In the genomic region with DNA sequence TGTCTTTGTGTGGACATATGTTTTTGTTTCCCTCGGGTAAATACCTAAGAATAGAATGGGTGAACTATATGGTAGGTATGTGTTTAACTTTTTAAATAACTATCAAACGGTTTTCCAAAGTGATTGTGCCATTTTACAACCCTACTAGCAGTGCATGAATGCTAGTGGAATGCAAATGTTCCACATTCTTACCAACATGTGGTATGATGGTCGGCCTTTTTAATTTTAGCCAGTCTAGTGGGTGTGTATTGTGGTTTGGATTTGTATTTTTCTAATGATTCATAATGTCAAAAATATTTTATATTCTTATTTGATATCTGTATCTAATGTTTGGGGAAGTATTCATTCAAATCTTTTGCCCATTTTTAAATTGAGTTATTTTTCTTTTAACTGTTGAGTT, we compare ENCODE assay signal across 17 cellular contexts.
DNase-seq lines count a peak whose midpoint lies in the region; ATAC-seq, FAIRE-seq and TF ChIP-seq lines count a peak whose summit lies in the region.
"Had no signal": no experiment of that assay in that cellular context is flagged by ENCODE, and none has a peak within 500 bp of the region (broad histone marks: within the 10 kb centered on the region; RNA-seq: fewer than 3 reads in every experiment).

No MANE protein-coding gene starts in this region.

- H3K9ac ChIP-seq in keratinocyte (ENCODE audit: control insufficient read depth, extremely low read depth, insufficient read depth, low read length): no peak overlapping the region

- no peaks in the 10 kb centered on the region for H3K9me2 ChIP-seq in hepatocyte (replicated peaks; ENCODE audit: insufficient read depth)

- in situ Hi-C loops in brain microvascular endothelial cell (cut with HindIII; ENCODE audit: low pct_ligation_motif_present, low sequenced_read_pairs): no loop called here

- no peaks in the 10 kb centered on the region for H3K9me3 ChIP-seq in keratinocyte (ENCODE audit: control insufficient read depth, low read depth, low read length)
- no peaks in the 10 kb centered on the region for H3K9me3 ChIP-seq in hepatocyte (ENCODE audit: low read depth)
- no peaks in the 10 kb centered on the region for H3K9me3 ChIP-seq in small intestine (ENCODE audit: control insufficient read depth, low read depth)
- H3K9me3 ChIP-seq: tibial artery had no signal

- no peak for ATAC-seq in esophagus mucosa
- ATAC-seq: GM23338 had no signal

- no peaks in the 10 kb centered on the region for H4K20me1 ChIP-seq in keratinocyte (ENCODE audit: control insufficient read depth, extremely low read depth, insufficient read depth, low read length)
- H4K20me1 ChIP-seq in hepatocyte (ENCODE audit: insufficient read depth, poor library complexity, severe bottlenecking): no peaks in the 10 kb centered on the region

- H3K27me3 ChIP-seq in brain microvascular endothelial cell (replicated peaks): no peaks in the 10 kb centered on the region
- H3K27me3 ChIP-seq in keratinocyte (ENCODE audit: control insufficient read depth, extremely low read depth, insufficient read depth, low read length): no peaks in the 10 kb centered on the region
- H3K27me3 ChIP-seq in hepatocyte: no peaks in the 10 kb centered on the region
- H3K27me3 ChIP-seq in small intestine (ENCODE audit: control insufficient read depth in 2 of 2, insufficient read depth in 2 of 2, low read length in 2 of 2): no peaks in the 10 kb centered on the region
- H3K27me3 ChIP-seq: tibial artery had no signal

- H3K4me3 ChIP-seq in AG10803 (ENCODE audit: low read length) (no peak overlapping the region), brain microvascular endothelial cell (ENCODE audit: low read depth, low read length) (no peak overlapping the region), keratinocyte (ENCODE audit: control insufficient read depth in 2 of 3, extremely low read depth in 1 of 3, insufficient read depth in 2 of 3, low read depth in 1 of 3, low read length in 3 of 3) (no peak overlapping the region), hepatocyte (no peak overlapping the region), small intestine (ENCODE audit: low read depth in 1 of 2, low read length in 2 of 2) (no peak overlapping the region)
- H3K4me3 ChIP-seq: GM23338, tibial artery had no signal

- H3K36me3 ChIP-seq in brain microvascular endothelial cell (replicated peaks) (no peaks in the 10 kb centered on the region), keratinocyte (ENCODE audit: control insufficient read depth in 2 of 2, extremely low read depth in 1 of 2, insufficient read depth in 2 of 2, low read length in 2 of 2) (no peaks in the 10 kb centered on the region), hepatocyte (replicated peaks; ENCODE audit: insufficient read depth, low read depth) (no peaks in the 10 kb centered on the region), small intestine (ENCODE audit: control insufficient read depth in 2 of 2, insufficient read depth in 2 of 2, low read length in 2 of 2) (no peaks in the 10 kb centered on the region)
- H3K36me3 ChIP-seq: tibial artery had no signal

- H3K79me2 ChIP-seq in keratinocyte (ENCODE audit: control insufficient read depth, insufficient read depth, low read length) (no peaks in the 10 kb centered on the region), hepatocyte (no peaks in the 10 kb centered on the region)

- dilution Hi-C loops in keratinocyte (cut with MboI; ENCODE audit: extremely low pct_ligation_motif_present, low sequenced_read_pairs): no loop called here

- TF ChIP-seq CTCF in AG10803 (conservative IDR thresholded peaks at IDR 0.05; ENCODE audit: low read length) (no peak), brain microvascular endothelial cell (IDR thresholded peaks at IDR 0.05; ENCODE audit: low read depth, low read length, missing control alignments) (no peak), keratinocyte (optimal IDR thresholded peaks at IDR 0.05 in 1 of 3, IDR thresholded peaks at IDR 0.05 in 1 of 3, conservative IDR thresholded peaks at IDR 0.05 in 1 of 3; ENCODE audit: extremely low read depth in 1 of 3, insufficient read depth in 2 of 3, low read length in 3 of 3) (no peak), hepatocyte (IDR thresholded peaks at IDR 0.05; ENCODE audit: poor library complexity) (no peak)

- no peak for TF ChIP-seq RAD21 in Ishikawa (IDR thresholded peaks at IDR 0.05; ENCODE audit: low read depth)

- H3K4me2 ChIP-seq in keratinocyte (ENCODE audit: control insufficient read depth, extremely low read depth, insufficient read depth, low read depth, low read length): no peak overlapping the region
- H3K4me2 ChIP-seq in hepatocyte: no peak overlapping the region
- H3K4me2 ChIP-seq: GM23338 had no signal

- H3K4me1 ChIP-seq in keratinocyte (ENCODE audit: control insufficient read depth, extremely low read depth, insufficient read depth, low read length): peaks cover 2% of the 10 kb centered on the region
- no peaks in the 10 kb centered on the region for H3K4me1 ChIP-seq in hepatocyte (ENCODE audit: insufficient read depth)
- H3K4me1 ChIP-seq in small intestine (ENCODE audit: control insufficient read depth in 2 of 2, insufficient read depth in 1 of 2, low read depth in 1 of 2, low read length in 1 of 2): no peaks in the 10 kb centered on the region

- WGBS in hepatocyte (ENCODE audit: low lambda C conversion rate, missing lambda C conversion rate): 47% methylated on average over 3 of the region's 3 CpGs
- 68 to 75% (median 70%) methylated on average over 3 of the region's 3 CpGs for WGBS in small intestine, 3 donors

- no peak for TF ChIP-seq EP300 in Ishikawa (IDR thresholded peaks at IDR 0.05; ENCODE audit: borderline replicate concordance)

- DNase-seq in AG10803 (ENCODE audit: low read depth): peak; percentile 90
- DNase-seq in brain microvascular endothelial cell: peak; percentile 73
- peak; percentile 53 for DNase-seq in keratinocyte (ENCODE audit: low read depth, low spot score)
- DNase-seq in stimulated activated CD4-positive, alpha-beta T cell treated with anti-CD3 and anti-CD28 coated beads, Interleukin-2, amount 100 ng/mL, for 24 hours: no peak
- DNase-seq in hepatocyte (ENCODE audit: low spot score): no peak
- DNase-seq in small intestine: no peak
- DNase-seq: activated naive CD4-positive, alpha-beta T cell treated with anti-CD3 and anti-CD28 coated beads for 36 hours; cerebellar nuclear complex; DMS153; erythroblast; NCI-H2171 treated with DMSO at 0.1 percent for 48 hours; occipital lobe; tibial artery had no signal

- no peaks in the 10 kb centered on the region for H3K9me1 ChIP-seq in keratinocyte (ENCODE audit: control insufficient read depth, extremely low read depth, insufficient read depth, low read length)

- no peak overlapping the region for H2AFZ ChIP-seq in keratinocyte (ENCODE audit: control insufficient read depth, low read length)
- H2AFZ ChIP-seq in hepatocyte: no peak overlapping the region
- H2AFZ ChIP-seq: GM23338 had no signal

- no peak overlapping the region for H3K27ac ChIP-seq in brain microvascular endothelial cell
- no peak overlapping the region for H3K27ac ChIP-seq in keratinocyte (ENCODE audit: control insufficient read depth, insufficient read depth, low read length)
- no peak overlapping the region for H3K27ac ChIP-seq in hepatocyte
- no peak overlapping the region for H3K27ac ChIP-seq in small intestine (ENCODE audit: low read depth in 1 of 2, low read length in 1 of 2)
- H3K27ac ChIP-seq: tibial artery, VCaP had no signal

- FAIRE-seq in keratinocyte (lab: Jason Lieb, UNC): no peak
- FAIRE-seq in small intestine (lab: Jason Lieb, UNC): no peak

TF ChIP-seq in Ishikawa, 13 proteins besides CTCF, POLR2A, EP300 and RAD21:
- TF ChIP-seq TEAD4 (IDR thresholded peaks at IDR 0.05) (peak; percentile 73), NFIC (IDR thresholded peaks at IDR 0.05) (no peak)
- TF ChIP-seq, protein P1, sequence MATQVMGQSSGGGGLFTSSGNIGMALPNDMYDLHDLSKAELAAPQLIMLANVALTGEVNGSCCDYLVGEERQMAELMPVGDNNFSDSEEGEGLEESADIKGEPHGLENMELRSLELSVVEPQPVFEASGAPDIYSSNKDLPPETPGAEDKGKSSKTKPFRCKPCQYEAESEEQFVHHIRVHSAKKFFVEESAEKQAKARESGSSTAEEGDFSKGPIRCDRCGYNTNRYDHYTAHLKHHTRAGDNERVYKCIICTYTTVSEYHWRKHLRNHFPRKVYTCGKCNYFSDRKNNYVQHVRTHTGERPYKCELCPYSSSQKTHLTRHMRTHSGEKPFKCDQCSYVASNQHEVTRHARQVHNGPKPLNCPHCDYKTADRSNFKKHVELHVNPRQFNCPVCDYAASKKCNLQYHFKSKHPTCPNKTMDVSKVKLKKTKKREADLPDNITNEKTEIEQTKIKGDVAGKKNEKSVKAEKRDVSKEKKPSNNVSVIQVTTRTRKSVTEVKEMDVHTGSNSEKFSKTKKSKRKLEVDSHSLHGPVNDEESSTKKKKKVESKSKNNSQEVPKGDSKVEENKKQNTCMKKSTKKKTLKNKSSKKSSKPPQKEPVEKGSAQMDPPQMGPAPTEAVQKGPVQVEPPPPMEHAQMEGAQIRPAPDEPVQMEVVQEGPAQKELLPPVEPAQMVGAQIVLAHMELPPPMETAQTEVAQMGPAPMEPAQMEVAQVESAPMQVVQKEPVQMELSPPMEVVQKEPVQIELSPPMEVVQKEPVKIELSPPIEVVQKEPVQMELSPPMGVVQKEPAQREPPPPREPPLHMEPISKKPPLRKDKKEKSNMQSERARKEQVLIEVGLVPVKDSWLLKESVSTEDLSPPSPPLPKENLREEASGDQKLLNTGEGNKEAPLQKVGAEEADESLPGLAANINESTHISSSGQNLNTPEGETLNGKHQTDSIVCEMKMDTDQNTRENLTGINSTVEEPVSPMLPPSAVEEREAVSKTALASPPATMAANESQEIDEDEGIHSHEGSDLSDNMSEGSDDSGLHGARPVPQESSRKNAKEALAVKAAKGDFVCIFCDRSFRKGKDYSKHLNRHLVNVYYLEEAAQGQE (IDR thresholded peaks at IDR 0.05; ENCODE audit: low read depth): no peak

Comparison
In these comparisons a context has a peak if more than half of its experiments do, and no peak if none do; other contexts are left out.
1. DNase-seq: peak in AG10803 (single experiment), brain microvascular endothelial cell (single experiment) and keratinocyte (single experiment); none in stimulated activated CD4-positive, alpha-beta T cell treated with anti-CD3 and anti-CD28 coated beads, Interleukin-2, amount 100 ng/mL, for 24 hours (0 of 2), hepatocyte (single experiment) and small intestine (single experiment).